ENCODE assay signal across 2 cellular contexts in the genomic region with DNA sequence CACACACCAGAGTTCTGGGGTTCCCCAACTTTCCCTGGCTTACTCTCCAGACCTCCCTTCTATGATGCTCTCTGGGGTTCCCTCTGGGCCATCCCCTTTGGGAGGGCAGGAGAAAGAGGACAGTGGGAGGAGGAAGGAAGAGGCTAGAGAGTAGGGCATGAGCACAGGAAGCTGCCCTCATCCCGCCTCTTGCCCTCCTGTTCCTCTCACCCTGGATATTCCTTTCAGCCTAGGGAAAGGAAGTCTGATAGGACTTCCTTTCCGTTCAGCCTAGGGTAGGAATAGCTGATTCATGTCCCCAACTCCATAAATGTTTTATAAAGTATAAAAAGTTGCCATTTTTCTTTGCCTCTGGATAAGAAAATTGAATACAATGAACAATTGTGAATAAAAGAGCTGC.
TF ChIP-seq lines count a peak whose summit lies in the region.

No MANE protein-coding gene starts in this region.

TF ChIP-seq in A549, 52 proteins besides CTCF, POLR2A, EP300 and RAD21 (continued from another document):
- TF ChIP-seq, protein P1, sequence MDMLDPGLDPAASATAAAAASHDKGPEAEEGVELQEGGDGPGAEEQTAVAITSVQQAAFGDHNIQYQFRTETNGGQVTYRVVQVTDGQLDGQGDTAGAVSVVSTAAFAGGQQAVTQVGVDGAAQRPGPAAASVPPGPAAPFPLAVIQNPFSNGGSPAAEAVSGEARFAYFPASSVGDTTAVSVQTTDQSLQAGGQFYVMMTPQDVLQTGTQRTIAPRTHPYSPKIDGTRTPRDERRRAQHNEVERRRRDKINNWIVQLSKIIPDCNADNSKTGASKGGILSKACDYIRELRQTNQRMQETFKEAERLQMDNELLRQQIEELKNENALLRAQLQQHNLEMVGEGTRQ (IDR thresholded peaks at IDR 0.05), result no peak
- TF ChIP-seq, protein P2, sequence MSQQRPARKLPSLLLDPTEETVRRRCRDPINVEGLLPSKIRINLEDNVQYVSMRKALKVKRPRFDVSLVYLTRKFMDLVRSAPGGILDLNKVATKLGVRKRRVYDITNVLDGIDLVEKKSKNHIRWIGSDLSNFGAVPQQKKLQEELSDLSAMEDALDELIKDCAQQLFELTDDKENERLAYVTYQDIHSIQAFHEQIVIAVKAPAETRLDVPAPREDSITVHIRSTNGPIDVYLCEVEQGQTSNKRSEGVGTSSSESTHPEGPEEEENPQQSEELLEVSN (IDR thresholded peaks at IDR 0.05; ENCODE audit: borderline replicate concordance, low read depth), result no peak
- TF ChIP-seq FOXS1 (CRISPR knock-in tag; IDR thresholded peaks at IDR 0.05), result no peak
TF ChIP-seq in A549: peak in this region for 2.

TF ChIP-seq in neural cell, 6 proteins besides CTCF, POLR2A, EP300 and RAD21 (continued from another document):
- TF ChIP-seq MXI1 (conservative IDR thresholded peaks at IDR 0.05; ENCODE audit: poor library complexity, severe bottlenecking), result no peak
TF ChIP-seq in neural cell: peak in this region for 0.
